In genomic region chr21:36700295-36700960, GRCh38 we compare ENCODE assay signal across 10 cellular contexts. TPM values are rescaled to one million over a fixed set of nuclear protein-coding genes. Genes with fewer than 3 reads are reported as not detected.
DNase-seq lines count a peak whose midpoint lies in the region; ATAC-seq, FAIRE-seq and TF ChIP-seq lines count a peak whose summit lies in the region.
"Had no signal": no experiment of that assay in that cellular context is flagged by ENCODE, and none has a peak within 500 bp of the region (broad histone marks: within the 10 kb centered on the region; RNA-seq: fewer than 3 reads in every experiment).

No MANE protein-coding gene starts in this region.

- WGBS in endodermal cell (ENCODE audit: insufficient coverage in 1 of 2, insufficient read length in 1 of 2), 2 experiments: 2 to 3% methylated on average over 20 to 30 of the region's 30 CpGs
- 14 to 26% (median 15%) methylated on average over 28 to 30 of the region's 30 CpGs for WGBS in psoas muscle, 3 donors

- H3K27me3 ChIP-seq in NT2/D1 (ENCODE audit: insufficient read depth, insufficient read length) (peaks cover 99% of the 10 kb centered on the region), endodermal cell (ENCODE audit: control insufficient read depth, insufficient read depth, low read length, poor library complexity, severe bottlenecking) (peaks cover 98% of the 10 kb centered on the region), psoas muscle (ENCODE audit: insufficient read depth in 3 of 3, low read length in 2 of 3) (peaks cover 3 to 100% (median 84%) of the 10 kb centered on the region in 3 donors)

- no peaks in the 10 kb centered on the region for H3K9me3 ChIP-seq in NT2/D1 (ENCODE audit: insufficient read depth, low read length)
- H3K9me3 ChIP-seq in endodermal cell (ENCODE audit: control insufficient read depth, low read length): no peaks in the 10 kb centered on the region
- no peaks in the 10 kb centered on the region for H3K9me3 ChIP-seq in psoas muscle

- ATAC-seq in psoas muscle (no peak), GM18502 (IDR thresholded peaks at IDR 0.05; ENCODE audit: poor library complexity, unreplicated experiment) (no peak), sciatic nerve (no peak)

- H3K4me3 ChIP-seq in NT2/D1 (ENCODE audit: insufficient read length, low read depth) (peak overlapping the region; percentile 35), endodermal cell (ENCODE audit: low read length) (peak overlapping the region; percentile 27), psoas muscle (peak overlapping the region; percentile 72)

- no peak for TF ChIP-seq POLR2A in GM12891 (IDR thresholded peaks at IDR 0.05; ENCODE audit: low read depth, low read length)
- TF ChIP-seq POLR2A in H54 (IDR thresholded peaks at IDR 0.05; ENCODE audit: low read depth, low read length): no peak

- H3K27ac Mint-ChIP-seq in endodermal cell: no peak overlapping the region

- peak; percentile 14 for DNase-seq in GM12891 (ENCODE audit: insufficient read length, low spot score)
- DNase-seq in NT2/D1 (ENCODE audit: low read depth, low spot score): no peak
- DNase-seq in endodermal cell: peak; percentile 61
- DNase-seq in psoas muscle: no peak
- no peak for DNase-seq in NCI-H2196 treated with DMSO at 0.1 percent for 48 hours (lab: John Stamatoyannopoulos, UW; ENCODE audit: unreplicated experiment)
- DNase-seq in H54 (ENCODE audit: insufficient read length, low spot score): no peak
- DNase-seq in sciatic nerve (ENCODE audit: low spot score): no peak
- DNase-seq: NCI-H2227 treated with DMSO at 0.1 percent for 48 hours had no signal

- intact Hi-C loops in psoas muscle (cut with DNase I) (no loop called here), sciatic nerve (cut with DNase I) (no loop called here)

- TF ChIP-seq CTCF in endodermal cell (conservative IDR thresholded peaks at IDR 0.05) (no peak), psoas muscle (IDR thresholded peaks at IDR 0.05) (no peak)

- H3K36me3 ChIP-seq in NT2/D1 (ENCODE audit: insufficient read depth, insufficient read length, low read length): no peaks in the 10 kb centered on the region
- no peaks in the 10 kb centered on the region for H3K36me3 ChIP-seq in endodermal cell (ENCODE audit: control insufficient read depth, insufficient read depth, low read length)
- no peaks in the 10 kb centered on the region for H3K36me3 ChIP-seq in psoas muscle (ENCODE audit: insufficient read depth in 1 of 2, low read depth in 1 of 2)

- H3K9me3 Mint-ChIP-seq in endodermal cell: no peaks in the 10 kb centered on the region

- peaks cover 98% of the 10 kb centered on the region for H3K27me3 Mint-ChIP-seq in endodermal cell (ENCODE audit: insufficient read depth)

- H3K9ac ChIP-seq in NT2/D1 (ENCODE audit: insufficient read length, low read depth) (peak overlapping the region; percentile 28), endodermal cell (ENCODE audit: extremely low read depth, low read length, poor library complexity, severe bottlenecking) (no peak overlapping the region)

- peaks cover 53% of the 10 kb centered on the region for H3K4me1 ChIP-seq in NT2/D1 (ENCODE audit: insufficient read depth, insufficient read length)
- peaks cover 5% of the 10 kb centered on the region for H3K4me1 ChIP-seq in endodermal cell (ENCODE audit: control insufficient read depth, insufficient read depth, low read length)
- H3K4me1 ChIP-seq in psoas muscle: peaks cover 54% of the 10 kb centered on the region

- peaks cover 18% of the 10 kb centered on the region for H3K4me1 Mint-ChIP-seq in endodermal cell

- FAIRE-seq in GM12891 (lab: Jason Lieb, UNC) (no peak), H54 (lab: Jason Lieb, UNC) (no peak)
- FAIRE-seq: GM18507 had no signal

- H3K4me3 Mint-ChIP-seq in endodermal cell: peak overlapping the region; percentile 41

- no peaks in the 10 kb centered on the region for H3K36me3 Mint-ChIP-seq in endodermal cell (ENCODE audit: low read depth)

- no peak overlapping the region for H3K27ac ChIP-seq in endodermal cell (ENCODE audit: low read depth, low read length)
- H3K27ac ChIP-seq in psoas muscle: no peak overlapping the region

TF ChIP-seq in GM12891, 5 proteins besides CTCF, POLR2A, EP300 and RAD21:
- TF ChIP-seq TAF1 (IDR thresholded peaks at IDR 0.05; ENCODE audit: low read depth, low read length): no peak
- TF ChIP-seq POU2F2 (IDR thresholded peaks at IDR 0.05; ENCODE audit: low read depth, low read length): no peak
- TF ChIP-seq POLR2AphosphoS5 (IDR thresholded peaks at IDR 0.05; ENCODE audit: low read depth, low read length): no peak
- TF ChIP-seq SPI1 (IDR thresholded peaks at IDR 0.05; ENCODE audit: low read depth, low read length): no peak
- TF ChIP-seq PAX5 (IDR thresholded peaks at IDR 0.05; ENCODE audit: insufficient read depth, low read length, severe bottlenecking): no peak

RNA-seq across cellular contexts. Expression of gene SIM2, which starts 1.5 kb away (rescaled TPM):
- polyA plus RNA-seq in GM12891 (2012; ENCODE audit: low read depth, missing spikeins): 0.04 TPM
- total RNA-seq in endodermal cell (not detected), psoas muscle (1 to 10 TPM in 2 of 4 donors, under 1 TPM in 2; 0.08 to 3.0 (median 0.77) TPM), sciatic nerve (not detected)
- polyA plus RNA-seq in endodermal cell (2013, experiment 1 of 2): not detected
- 0.04 TPM for polyA plus RNA-seq in endodermal cell (2013, experiment 2 of 2)
- under 1 TPM; 0.06 to 0.14 (median 0.13) TPM for polyA plus RNA-seq in psoas muscle

Comparison
In these comparisons a context has a peak if more than half of its experiments do, and no peak if none do; other contexts are left out.
1. DNase-seq: peak in GM12891 (single experiment) and endodermal cell (single experiment); none in NT2/D1 (single experiment), psoas muscle (0 of 2), NCI-H2196 treated with DMSO at 0.1 percent for 48 hours (single experiment), H54 (single experiment) and sciatic nerve (single experiment).
2. Peak in every context shown above with its lines, with median percentiles within 50 percentile points of each other: H3K4me3 ChIP-seq.